In the genomic region with DNA sequence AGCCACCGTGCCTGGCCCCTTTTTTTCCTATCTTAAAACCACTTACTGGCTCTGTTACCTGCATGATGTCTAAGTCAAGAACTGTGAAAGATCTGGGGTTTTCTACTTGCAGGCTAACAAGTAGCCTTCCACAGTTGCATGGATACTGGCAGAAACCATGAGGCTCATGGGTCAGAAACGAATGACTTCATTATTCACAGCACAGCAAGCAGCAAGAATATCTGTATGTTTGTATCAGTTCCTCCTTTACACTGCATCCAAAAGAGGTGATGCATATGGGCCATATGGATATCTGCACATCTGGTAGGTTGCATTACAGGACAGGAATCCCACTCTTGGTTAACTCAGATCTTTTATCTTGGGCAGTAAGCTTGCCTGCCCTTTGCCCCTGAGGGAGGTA, we compare ENCODE assay signal across 19 cellular contexts.
"Had no signal": no experiment of that assay in that cellular context is flagged by ENCODE, and none has a peak within 500 bp of the region (broad histone marks: within the 10 kb centered on the region; RNA-seq: fewer than 3 reads in every experiment).

No MANE protein-coding gene starts in this region.

- H3K4me1 ChIP-seq: breast epithelium, heart left ventricle, prostate gland, thyroid gland, upper lobe of right lung had no signal

- H3K27ac Mint-ChIP-seq: activated naive CD4-positive, alpha-beta T cell treated with anti-CD3 and anti-CD28 coated beads, Interleukin-2, amount 50 U/mL, for 72 hours; natural killer cell; stimulated activated naive CD8-positive, alpha-beta T cell treated with anti-CD3 and anti-CD28 coated beads, Interleukin-15, Interleukin-2, amounts not matched to agents 100 ng/mL and 50 ng/mL, for 24 hours; WTC11 had no signal

- H3K4me3 ChIP-seq: breast epithelium, dorsolateral prefrontal cortex, heart left ventricle, prostate gland, thyroid gland, upper lobe of right lung had no signal

- ATAC-seq: activated naive CD4-positive, alpha-beta T cell treated with anti-CD3 and anti-CD28 coated beads, Interleukin-2, amount 50 U/mL, for 72 hours; heart left ventricle; left cardiac atrium; natural killer cell; upper lobe of right lung; WTC11 had no signal

- H3K4me3 Mint-ChIP-seq: central memory CD8-positive, alpha-beta T cell; natural killer cell; stimulated activated naive CD8-positive, alpha-beta T cell treated with anti-CD3 and anti-CD28 coated beads, Interleukin-15, Interleukin-2, amounts not matched to agents 100 ng/mL and 50 ng/mL, for 24 hours; WTC11 had no signal

- H3K4me1 Mint-ChIP-seq: central memory CD8-positive, alpha-beta T cell; natural killer cell; WTC11 had no signal

- H3K36me3 ChIP-seq: breast epithelium, prostate gland, thyroid gland, upper lobe of right lung had no signal

- H3K27ac ChIP-seq: breast epithelium, dorsolateral prefrontal cortex, heart left ventricle, prostate gland, thyroid gland, upper lobe of right lung had no signal

- H3K9me3 ChIP-seq: breast epithelium, heart left ventricle, prostate gland, thyroid gland, upper lobe of right lung had no signal

- H3K27me3 Mint-ChIP-seq: central memory CD8-positive, alpha-beta T cell; stimulated activated naive CD8-positive, alpha-beta T cell treated with anti-CD3 and anti-CD28 coated beads, Interleukin-15, Interleukin-2, amounts not matched to agents 100 ng/mL and 50 ng/mL, for 24 hours had no signal

- FAIRE-seq: colon, islet of Langerhans had no signal

- H3K36me3 Mint-ChIP-seq: natural killer cell had no signal

- DNase-seq: activated T-cell treated with anti-CD3 and anti-CD28 coated beads, Interleukin-2, amount 50 U/mL, for 1 hour; dorsolateral prefrontal cortex; heart left ventricle; left cardiac atrium; midbrain; natural killer cell; stimulated activated CD4-positive, alpha-beta T cell treated with anti-CD3 and anti-CD28 coated beads, Interleukin-4, amount 100 ng/mL, for 4 hours; substantia nigra; T1000; thyroid gland; upper lobe of right lung had no signal

- H3K9me3 Mint-ChIP-seq: central memory CD8-positive, alpha-beta T cell; natural killer cell; stimulated activated naive CD8-positive, alpha-beta T cell treated with anti-CD3 and anti-CD28 coated beads, Interleukin-15, Interleukin-2, amounts not matched to agents 100 ng/mL and 50 ng/mL, for 24 hours; WTC11 had no signal

- H3K27me3 ChIP-seq: breast epithelium, dorsolateral prefrontal cortex, heart left ventricle, thyroid gland, upper lobe of right lung had no signal
